ENCODE assay signal across 12 cellular contexts in genomic region chr5:65262094-65262493, GRCh38.
DNase-seq lines count a peak whose midpoint lies in the region; ATAC-seq and TF ChIP-seq lines count a peak whose summit lies in the region.
"Had no signal": no experiment of that assay in that cellular context is flagged by ENCODE, and none has a peak within 500 bp of the region (broad histone marks: within the 10 kb centered on the region; RNA-seq: fewer than 3 reads in every experiment).

No MANE protein-coding gene starts in this region.

- no peaks in the 10 kb centered on the region for H3K9me3 ChIP-seq in lower lobe of right lung
- H3K9me3 ChIP-seq: A549 had no signal

- DNase-seq in NCI-H345 (lab: John Stamatoyannopoulos, UW): peak; percentile 5
- DNase-seq in NCI-H345 treated with DMSO at 0.1 percent for 48 hours (lab: John Stamatoyannopoulos, UW; ENCODE audit: unreplicated experiment): no peak
- DNase-seq in NCI-H748 (lab: John Stamatoyannopoulos, UW; ENCODE audit: unreplicated experiment): peak; percentile 65
- peak; percentile 88 for DNase-seq in dermis blood vessel endothelial cell
- DNase-seq in retina: peak; percentile 79
- no peak for DNase-seq in lower lobe of right lung
- DNase-seq: NCI-H510A treated with DMSO at 0.1 percent for 48 hours, trophoblast cell had no signal

- no peak overlapping the region for H3K4me3 ChIP-seq in lower lobe of right lung
- H3K4me3 ChIP-seq: A549 had no signal

- H3K36me3 ChIP-seq in lower lobe of right lung: no peaks in the 10 kb centered on the region

- H3K27ac ChIP-seq in lower lobe of right lung: no peak overlapping the region
- H3K27ac ChIP-seq: A549 had no signal

- ATAC-seq in HG02623 (IDR thresholded peaks at IDR 0.05; ENCODE audit: unreplicated experiment) (no peak), lower lobe of right lung (no peak), HG02970 (IDR thresholded peaks at IDR 0.05; ENCODE audit: low FRiP score, unreplicated experiment) (no peak)
- ATAC-seq: A549, HepG2 had no signal

- no peaks in the 10 kb centered on the region for H3K27me3 ChIP-seq in lower lobe of right lung (ENCODE audit: low read depth)

- no peak for TF ChIP-seq CTCF in lower lobe of right lung (IDR thresholded peaks at IDR 0.05)

- H3K4me1 ChIP-seq in lower lobe of right lung: no peaks in the 10 kb centered on the region
- H3K4me1 ChIP-seq: A549 had no signal

- intact Hi-C loops in lower lobe of right lung (cut with DNase I): no loop called here

Comparison
In these comparisons a context has a peak if more than half of its experiments do, and no peak if none do; other contexts are left out.
1. DNase-seq: peak in NCI-H345 (single experiment), NCI-H748 (single experiment), dermis blood vessel endothelial cell (single experiment) and retina (single experiment); none in NCI-H345 treated with DMSO at 0.1 percent for 48 hours (single experiment) and lower lobe of right lung (single experiment).